Comparison of ENCODE assay signal across 10 cellular contexts in genomic region chr14:35333347-35333730, GRCh38. TPM values are rescaled to one million over a fixed set of nuclear protein-coding genes. Genes with fewer than 3 reads are reported as not detected.
DNase-seq lines count a peak whose midpoint lies in the region; ATAC-seq and TF ChIP-seq lines count a peak whose summit lies in the region.
"Had no signal": no experiment of that assay in that cellular context is flagged by ENCODE, and none has a peak within 500 bp of the region (broad histone marks: within the 10 kb centered on the region; RNA-seq: fewer than 3 reads in every experiment).

No MANE protein-coding gene starts in this region.

- peak overlapping the region; percentile 50; the same call in 1 of the 2 replicates for H3K27ac ChIP-seq in 22Rv1
- H3K27ac ChIP-seq: KMS-11 had no signal

- no peak for ATAC-seq in GM18867 (IDR thresholded peaks at IDR 0.05; ENCODE audit: unreplicated experiment)

- H3K4me3 Mint-ChIP-seq in activated T-helper 2 cell treated with anti-CD3 and anti-CD28 coated beads, Interferon-gamma antibody, Interleukin-2, Interleukin-4, amounts not matched to agents 10 μg/mL and 5 μg/mL and 100 μg/mL, durations not matched to agents 14 hours and 24 hours and 36 hours (ENCODE audit: low read depth): peak overlapping the region; percentile 57
- H3K4me3 Mint-ChIP-seq in mesothelial cell of epicardium: no peak overlapping the region

- H3K36me3 Mint-ChIP-seq in activated T-helper 2 cell treated with anti-CD3 and anti-CD28 coated beads, Interferon-gamma antibody, Interleukin-2, Interleukin-4, amounts not matched to agents 10 μg/mL and 5 μg/mL and 100 μg/mL, durations not matched to agents 14 hours and 24 hours and 36 hours (ENCODE audit: low read depth): no peaks in the 10 kb centered on the region
- no peaks in the 10 kb centered on the region for H3K36me3 Mint-ChIP-seq in mesothelial cell of epicardium

- H3K4me3 ChIP-seq in H7 (ENCODE audit: insufficient read depth, low read depth, low read length): no peak overlapping the region

- TF ChIP-seq CTCF in 22Rv1 (IDR thresholded peaks at IDR 0.05): no peak
- TF ChIP-seq CTCF in mesothelial cell of epicardium (IDR thresholded peaks at IDR 0.05; ENCODE audit: unreplicated experiment): no peak

- H3K36me3 ChIP-seq in H7 (replicated peaks; ENCODE audit: control insufficient read depth, insufficient read depth, low read length): no peaks in the 10 kb centered on the region

- DNase-seq in H7 (peak; percentile 58), mesothelial cell of epicardium (ENCODE audit: low spot score in 2 of 2, unreplicated experiment in 2 of 2) (no peak), dermis blood vessel endothelial cell (no peak), DMS153 treated with DMSO at 0.1 percent for 48 hours (lab: John Stamatoyannopoulos, UW; ENCODE audit: unreplicated experiment) (no peak), middle frontal gyrus (ENCODE audit: extremely low spot score, low spot score) (no peak)
- DNase-seq in activated T-helper 2 cell treated with anti-CD3 and anti-CD28 coated beads, Interferon-gamma antibody, Interleukin-2, Interleukin-4, amounts not matched to agents 10 μg/mL and 5 μg/mL and 100 μg/mL, durations not matched to agents 14 hours and 24 hours and 36 hours (ENCODE audit: low spot score): no peak
- DNase-seq: aorta had no signal

- peak overlapping the region; percentile 96 for H3K27ac Mint-ChIP-seq in activated T-helper 2 cell treated with anti-CD3 and anti-CD28 coated beads, Interferon-gamma antibody, Interleukin-2, Interleukin-4, amounts not matched to agents 10 μg/mL and 5 μg/mL and 100 μg/mL, durations not matched to agents 14 hours and 24 hours and 36 hours
- peak overlapping the region; percentile 99 for H3K27ac Mint-ChIP-seq in mesothelial cell of epicardium

- H3K27me3 ChIP-seq in H7 (ENCODE audit: control insufficient read depth, insufficient read depth, low read length): no peaks in the 10 kb centered on the region

- no peaks in the 10 kb centered on the region for H3K9me3 Mint-ChIP-seq in activated T-helper 2 cell treated with anti-CD3 and anti-CD28 coated beads, Interferon-gamma antibody, Interleukin-2, Interleukin-4, amounts not matched to agents 10 μg/mL and 5 μg/mL and 100 μg/mL, durations not matched to agents 14 hours and 24 hours and 36 hours
- no peaks in the 10 kb centered on the region for H3K9me3 Mint-ChIP-seq in mesothelial cell of epicardium

- intact Hi-C loops in activated T-helper 2 cell treated with anti-CD3 and anti-CD28 coated beads, Interferon-gamma antibody, Interleukin-2, Interleukin-4, amounts not matched to agents 10 μg/mL and 5 μg/mL and 100 μg/mL, durations not matched to agents 14 hours and 24 hours and 36 hours (cut with micrococcal nuclease): loop anchor here (1.0 to 2.0 kb wide), 7 partner anchors 18 to 83 kb away; partner anchors contain the start of genes NFKBIA and PSMA6

- peaks cover 32% of the 10 kb centered on the region for H3K4me1 Mint-ChIP-seq in activated T-helper 2 cell treated with anti-CD3 and anti-CD28 coated beads, Interferon-gamma antibody, Interleukin-2, Interleukin-4, amounts not matched to agents 10 μg/mL and 5 μg/mL and 100 μg/mL, durations not matched to agents 14 hours and 24 hours and 36 hours (ENCODE audit: low read depth)
- peaks cover 52% of the 10 kb centered on the region for H3K4me1 Mint-ChIP-seq in mesothelial cell of epicardium

- H3K27me3 Mint-ChIP-seq in activated T-helper 2 cell treated with anti-CD3 and anti-CD28 coated beads, Interferon-gamma antibody, Interleukin-2, Interleukin-4, amounts not matched to agents 10 μg/mL and 5 μg/mL and 100 μg/mL, durations not matched to agents 14 hours and 24 hours and 36 hours (ENCODE audit: low read depth): no peaks in the 10 kb centered on the region
- no peaks in the 10 kb centered on the region for H3K27me3 Mint-ChIP-seq in mesothelial cell of epicardium (ENCODE audit: low read depth)

RNA-seq across cellular contexts. Expression of gene PSMA6, which starts 41.2 kb away (rescaled TPM):
- 206 and 232 TPM in 2 replicates for total RNA-seq in H7 (2014; rRNA removed; shearing (Covaris generic))
- 396 and 397 TPM in 2 replicates for total RNA-seq in activated T-helper 2 cell treated with anti-CD3 and anti-CD28 coated beads, Interferon-gamma antibody, Interleukin-2, Interleukin-4, amounts not matched to agents 10 μg/mL and 5 μg/mL and 100 μg/mL, durations not matched to agents 14 hours and 24 hours and 36 hours
- 155 to 156 TPM (median 156 TPM) in 3 replicates for total RNA-seq in mesothelial cell of epicardium
- total RNA-seq in dermis blood vessel endothelial cell: 203 and 270 TPM in 2 replicates
